ENCODE assay signal across 28 cellular contexts in the genomic region with DNA sequence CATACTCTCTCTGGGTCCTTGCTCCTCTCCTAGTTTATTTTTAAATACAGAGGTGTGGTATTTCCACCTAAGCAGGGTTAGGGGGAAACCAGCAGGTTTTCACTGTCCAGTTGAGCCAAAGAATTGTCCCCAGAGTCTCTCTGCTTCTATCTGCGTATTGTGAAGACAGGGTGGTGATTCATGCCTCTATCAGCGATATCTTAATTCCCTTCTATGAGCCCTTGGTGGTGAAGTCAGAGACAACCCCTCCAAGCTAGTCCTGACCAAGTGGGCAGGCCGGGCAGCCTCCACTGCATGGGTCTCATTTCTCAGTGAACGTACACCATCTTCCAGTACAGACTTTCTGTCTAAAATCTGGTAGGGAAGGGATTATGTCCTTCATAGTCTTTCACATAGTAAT.
"Had no signal": no experiment of that assay in that cellular context is flagged by ENCODE, and none has a peak within 500 bp of the region (broad histone marks: within the 10 kb centered on the region; RNA-seq: fewer than 3 reads in every experiment).

No MANE protein-coding gene starts in this region.

- H3K27ac ChIP-seq: adrenal gland, breast epithelium, epithelial cell of prostate, esophagus squamous epithelium, gastrocnemius medialis, left ventricle myocardium inferior, right atrium auricular region, spleen, testis, vagina had no signal

- H3K9me3 ChIP-seq: adrenal gland, breast epithelium, esophagus squamous epithelium, gastrocnemius medialis, left ventricle myocardium inferior, right atrium auricular region, spleen, testis, vagina had no signal

- H3K4me1 ChIP-seq: breast epithelium, esophagus squamous epithelium, gastrocnemius medialis, left ventricle myocardium inferior, right atrium auricular region, spleen, testis, vagina had no signal

- H3K4me3 ChIP-seq: adrenal gland, breast epithelium, esophagus squamous epithelium, gastrocnemius medialis, left ventricle myocardium inferior, lung, right atrium auricular region, spleen, testis, vagina had no signal

- DNase-seq: activated CD4-positive, alpha-beta T cell treated with anti-CD3 and anti-CD28 coated beads for 36 hours; activated CD4-positive, CD25-positive, alpha-beta regulatory T cell; activated CD8-positive, alpha-beta T cell treated with anti-CD3 and anti-CD28 coated beads, Interleukin-2, amount 10 ng/mL, durations not matched to agents 7 days and 5 days; activated effector memory CD4-positive, alpha-beta T cell treated with anti-CD3 and anti-CD28 coated beads, Interleukin-2, amount 50 U/mL, for 16 hours; activated naive CD4-positive, alpha-beta T cell treated with anti-CD3 and anti-CD28 coated beads for 36 hours; activated naive CD8-positive, alpha-beta T cell treated with anti-CD3 and anti-CD28 coated beads for 36 hours; central memory CD4-positive, alpha-beta T cell; dermis blood vessel endothelial cell; effector CD4-positive, alpha-beta T cell; esophagus squamous epithelium; gastrocnemius medialis; glutamatergic neuron; islet precursor cell; left ventricle myocardium inferior; mesendoderm; spleen; stimulated activated naive CD8-positive, alpha-beta T cell treated with anti-CD3 and anti-CD28 coated beads, Interleukin-15, Interleukin-2, amounts not matched to agents 100 U/mL and 50 U/mL, for 24 hours; T-helper 1 cell; testis had no signal

- H3K4me1 Mint-ChIP-seq: activated CD4-positive, alpha-beta T cell treated with anti-CD3 and anti-CD28 coated beads for 36 hours; activated naive CD8-positive, alpha-beta T cell treated with anti-CD3 and anti-CD28 coated beads for 36 hours had no signal

- H3K27ac Mint-ChIP-seq: activated CD4-positive, alpha-beta T cell treated with anti-CD3 and anti-CD28 coated beads for 36 hours; activated CD8-positive, alpha-beta T cell treated with anti-CD3 and anti-CD28 coated beads, Interleukin-2, amount 10 ng/mL, durations not matched to agents 7 days and 5 days; activated naive CD4-positive, alpha-beta T cell treated with anti-CD3 and anti-CD28 coated beads for 36 hours; activated naive CD8-positive, alpha-beta T cell treated with anti-CD3 and anti-CD28 coated beads for 36 hours; activated T-helper 1 cell treated with anti-CD3 and anti-CD28 coated beads, Interleukin-12 subunit alpha, Interleukin-12 subunit beta, Interleukin-2, Interleukin-4 antibody, amounts not matched to agents 30 ng/mL and 10 ng/mL and 1 ng/mL, durations not matched to agents 14 hours and 24 hours and 36 hours; natural killer cell treated with Interleukin-12 subunit alpha and Interleukin-12 subunit beta and Interleukin-15 and Interleukin-18, amount 100 ng/mL, for 72 hours; type B pancreatic cell had no signal

- H3K36me3 ChIP-seq: adrenal gland, breast epithelium, gastrocnemius medialis, left ventricle myocardium inferior, right atrium auricular region, spleen had no signal

- H3K4me3 Mint-ChIP-seq: activated CD4-positive, alpha-beta T cell treated with anti-CD3 and anti-CD28 coated beads for 36 hours; activated CD8-positive, alpha-beta T cell treated with anti-CD3 and anti-CD28 coated beads, Interleukin-2, amount 10 ng/mL, durations not matched to agents 7 days and 5 days; activated naive CD4-positive, alpha-beta T cell treated with anti-CD3 and anti-CD28 coated beads for 36 hours; activated naive CD8-positive, alpha-beta T cell treated with anti-CD3 and anti-CD28 coated beads for 36 hours; activated T-helper 1 cell treated with anti-CD3 and anti-CD28 coated beads, Interleukin-12 subunit alpha, Interleukin-12 subunit beta, Interleukin-2, Interleukin-4 antibody, amounts not matched to agents 30 ng/mL and 10 ng/mL and 1 ng/mL, durations not matched to agents 14 hours and 24 hours and 36 hours; natural killer cell treated with Interleukin-12 subunit alpha and Interleukin-12 subunit beta and Interleukin-15 and Interleukin-18, amount 100 ng/mL, for 72 hours; type B pancreatic cell had no signal

- H3K27me3 Mint-ChIP-seq: activated CD4-positive, alpha-beta T cell treated with anti-CD3 and anti-CD28 coated beads for 36 hours; activated naive CD8-positive, alpha-beta T cell treated with anti-CD3 and anti-CD28 coated beads for 36 hours; type B pancreatic cell had no signal

- H3K36me3 Mint-ChIP-seq: natural killer cell treated with Interleukin-12 subunit alpha and Interleukin-12 subunit beta and Interleukin-15 and Interleukin-18, amount 100 ng/mL, for 72 hours had no signal

- ATAC-seq: activated CD4-positive, alpha-beta T cell treated with anti-CD3 and anti-CD28 coated beads for 36 hours; activated CD8-positive, alpha-beta T cell treated with anti-CD3 and anti-CD28 coated beads, Interleukin-2, amount 10 ng/mL, durations not matched to agents 7 days and 5 days; gastrocnemius medialis; natural killer cell treated with Interleukin-12 subunit alpha and Interleukin-12 subunit beta and Interleukin-15 and Interleukin-18, amount 100 ng/mL, for 72 hours; stimulated activated naive CD8-positive, alpha-beta T cell treated with anti-CD3 and anti-CD28 coated beads, Interleukin-15, Interleukin-2, amounts not matched to agents 100 U/mL and 50 U/mL, for 24 hours had no signal

- H3K27me3 ChIP-seq: adrenal gland, esophagus squamous epithelium, gastrocnemius medialis, right atrium auricular region, spleen, testis, vagina had no signal
